ENCODE assay signal across 8 cellular contexts in the genomic region with DNA sequence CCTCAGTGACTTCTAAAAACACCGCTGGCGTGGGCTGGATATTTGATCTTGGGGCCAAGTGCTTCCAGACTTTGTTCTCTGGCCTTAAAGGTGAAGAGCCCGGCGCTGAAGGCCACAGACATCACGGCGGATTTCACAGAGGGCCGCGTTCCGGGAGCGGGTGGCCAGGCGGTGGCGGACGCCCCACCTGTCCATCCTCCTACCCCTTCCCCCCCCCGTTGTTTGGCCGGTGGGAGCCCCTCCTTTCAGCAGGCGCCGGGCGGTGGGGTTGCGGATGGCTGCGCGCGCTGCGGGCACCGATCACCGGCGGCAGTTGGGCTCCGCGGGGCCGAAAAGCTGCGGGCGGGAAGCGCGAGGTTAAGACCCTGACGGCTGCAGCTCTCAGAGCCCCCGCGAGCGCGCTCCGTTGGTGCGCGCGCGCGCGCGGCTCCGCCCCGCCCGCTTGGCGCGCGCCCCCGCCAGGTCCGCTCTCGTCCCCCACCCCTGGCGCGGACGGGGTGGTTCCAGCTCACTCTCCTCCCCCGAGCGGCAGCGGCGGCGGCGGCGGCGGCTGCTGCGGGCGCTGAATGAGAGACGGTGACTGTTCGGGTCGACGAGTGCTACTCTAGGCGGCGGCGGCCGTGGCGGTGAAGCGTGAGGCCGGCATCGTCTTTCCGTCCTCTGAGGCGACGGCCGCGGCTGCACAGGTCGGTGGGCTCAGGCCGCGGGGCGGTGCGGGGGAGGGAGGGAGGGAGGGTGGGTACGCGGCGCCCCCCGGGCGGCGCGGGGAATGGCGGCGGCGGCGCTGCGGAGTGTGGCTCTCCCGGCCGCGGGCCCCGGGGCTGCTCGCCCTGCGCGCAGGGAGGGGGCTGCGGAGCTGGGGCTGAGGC. TPM values are rescaled to one million over a fixed set of nuclear protein-coding genes. Genes with fewer than 3 reads are reported as not detected.
DNase-seq lines count a peak whose midpoint lies in the region; ATAC-seq and TF ChIP-seq lines count a peak whose summit lies in the region.

Gene RALGPS2, plus strand, starts transcription at position 511 of the 869 bp plus-strand sequence. CDS start 51,521 bp downstream, outside the sequence.

- no peaks in the 10 kb centered on the region for H4K20me1 ChIP-seq in PC-9 (ENCODE audit: insufficient read depth)

- H3K27ac ChIP-seq in HL-60 (replicated peaks) (peak within 1 kb of the TSS; percentile 75), PC-9 (peak within 1 kb of the TSS; percentile 83)

- CTCF ChIA-PET in PC-9 (lab: Charles Lee): interaction anchor here (0.6 to 0.7 kb wide), 2 partner anchors 116 to 188 kb away, joined by 4 to 8 read pairs; no protein-coding TSS in a partner anchor

- H3K9me3 ChIP-seq in PC-9 (ENCODE audit: insufficient read depth, low read depth): no peaks in the 10 kb centered on the region

- H3K36me3 Mint-ChIP-seq in activated T-helper 2 cell treated with anti-CD3 and anti-CD28 coated beads, Interferon-gamma antibody, Interleukin-2, Interleukin-4, amounts not matched to agents 10 μg/mL and 5 μg/mL and 100 μg/mL, durations not matched to agents 14 hours and 24 hours and 36 hours (ENCODE audit: low read depth): no peaks in the 10 kb centered on the region
- no peaks in the 10 kb centered on the region for H3K36me3 Mint-ChIP-seq in natural killer cell

- peaks cover 3% of the 10 kb centered on the region; the same call in 1 of the 2 replicates for H3K36me3 ChIP-seq in PC-9 (ENCODE audit: low read depth)

- no peaks in the 10 kb centered on the region for H3K9me3 Mint-ChIP-seq in activated T-helper 2 cell treated with anti-CD3 and anti-CD28 coated beads, Interferon-gamma antibody, Interleukin-2, Interleukin-4, amounts not matched to agents 10 μg/mL and 5 μg/mL and 100 μg/mL, durations not matched to agents 14 hours and 24 hours and 36 hours
- H3K9me3 Mint-ChIP-seq in natural killer cell: no peaks in the 10 kb centered on the region
- H3K9me3 Mint-ChIP-seq in stimulated activated naive CD8-positive, alpha-beta T cell treated with anti-CD3 and anti-CD28 coated beads, Interleukin-15, amount 100 ng/mL, for 72 hours: no peaks in the 10 kb centered on the region

- peak within 1 kb of the TSS; percentile 86 for H2AFZ ChIP-seq in PC-9

- peak within 1 kb of the TSS; percentile 93 for H3K4me2 ChIP-seq in PC-9

- H3K27me3 ChIP-seq in HL-60 (ENCODE audit: insufficient read depth, poor library complexity, severe bottlenecking) (no peaks in the 10 kb centered on the region), PC-9 (ENCODE audit: insufficient read depth, low read depth) (no peaks in the 10 kb centered on the region)

- DNase-seq in COLO668 (lab: John Stamatoyannopoulos, UW; ENCODE audit: unreplicated experiment) (peak; percentile 84), HL-60 (ENCODE audit: low read depth in 1 of 2, low spot score in 1 of 2) (peak; percentile 25 to 52), PC-9 (peak; percentile 57 to 65), fibroblast of mammary gland (ENCODE audit: low read depth) (peak; percentile 57), natural killer cell (peak; percentile 55)
- peak; percentile 58 for DNase-seq in activated T-helper 2 cell treated with anti-CD3 and anti-CD28 coated beads, Interferon-gamma antibody, Interleukin-2, Interleukin-4, amounts not matched to agents 10 μg/mL and 5 μg/mL and 100 μg/mL, durations not matched to agents 14 hours and 24 hours and 36 hours (ENCODE audit: low spot score)
- peak; percentile 59 to 65 for DNase-seq in stimulated activated naive CD8-positive, alpha-beta T cell treated with anti-CD3 and anti-CD28 coated beads, Interleukin-15, amount 100 ng/mL, for 72 hours

- TF ChIP-seq CTCF in HL-60 (IDR thresholded peaks at IDR 0.05; ENCODE audit: insufficient read depth, low read length) (no peak), PC-9 (conservative IDR thresholded peaks at IDR 0.05) (no peak), fibroblast of mammary gland (conservative IDR thresholded peaks at IDR 0.05; ENCODE audit: control insufficient read depth, insufficient read depth, low read depth, low read length) (no peak), natural killer cell (IDR thresholded peaks at IDR 0.05) (no peak)

- H3K27me3 Mint-ChIP-seq in activated T-helper 2 cell treated with anti-CD3 and anti-CD28 coated beads, Interferon-gamma antibody, Interleukin-2, Interleukin-4, amounts not matched to agents 10 μg/mL and 5 μg/mL and 100 μg/mL, durations not matched to agents 14 hours and 24 hours and 36 hours (ENCODE audit: low read depth): peaks cover 39% of the 10 kb centered on the region
- no peaks in the 10 kb centered on the region for H3K27me3 Mint-ChIP-seq in natural killer cell (ENCODE audit: low read depth in 2 of 2)
- H3K27me3 Mint-ChIP-seq in stimulated activated naive CD8-positive, alpha-beta T cell treated with anti-CD3 and anti-CD28 coated beads, Interleukin-15, amount 100 ng/mL, for 72 hours: no peaks in the 10 kb centered on the region

- H3K4me3 Mint-ChIP-seq in activated T-helper 2 cell treated with anti-CD3 and anti-CD28 coated beads, Interferon-gamma antibody, Interleukin-2, Interleukin-4, amounts not matched to agents 10 μg/mL and 5 μg/mL and 100 μg/mL, durations not matched to agents 14 hours and 24 hours and 36 hours (ENCODE audit: low read depth): peak within 1 kb of the TSS; percentile 80
- peak within 1 kb of the TSS; percentile 92 for H3K4me3 Mint-ChIP-seq in natural killer cell
- peak within 1 kb of the TSS; percentile 81 to 90 for H3K4me3 Mint-ChIP-seq in stimulated activated naive CD8-positive, alpha-beta T cell treated with anti-CD3 and anti-CD28 coated beads, Interleukin-15, amount 100 ng/mL, for 72 hours

- peak within 1 kb of the TSS; percentile 28 for H3K27ac Mint-ChIP-seq in activated T-helper 2 cell treated with anti-CD3 and anti-CD28 coated beads, Interferon-gamma antibody, Interleukin-2, Interleukin-4, amounts not matched to agents 10 μg/mL and 5 μg/mL and 100 μg/mL, durations not matched to agents 14 hours and 24 hours and 36 hours
- peak within 1 kb of the TSS; percentile 70 to 77 for H3K27ac Mint-ChIP-seq in natural killer cell
- H3K27ac Mint-ChIP-seq in stimulated activated naive CD8-positive, alpha-beta T cell treated with anti-CD3 and anti-CD28 coated beads, Interleukin-15, amount 100 ng/mL, for 72 hours: peak within 1 kb of the TSS; percentile 7 to 40

- H3F3A ChIP-seq in PC-9 (ENCODE audit: insufficient read depth, low read depth): peaks cover 12% of the 10 kb centered on the region

- POLR2A ChIA-PET in PC-9 (lab: Charles Lee; ENCODE audit: unreplicated experiment): interaction anchor here (0.6 to 1.1 kb wide), 12 partner anchors 15 to 1266 kb away, joined by 3 to 13 read pairs (median 5); no protein-coding TSS in a partner anchor

- intact Hi-C loops in PC-9 (cut with micrococcal nuclease; ENCODE audit: unreplicated experiment): loop anchor here (5.0 kb wide), 2 partner anchors 68 to 292 kb away; no protein-coding TSS in a partner anchor
- intact Hi-C loops in activated T-helper 2 cell treated with anti-CD3 and anti-CD28 coated beads, Interferon-gamma antibody, Interleukin-2, Interleukin-4, amounts not matched to agents 10 μg/mL and 5 μg/mL and 100 μg/mL, durations not matched to agents 14 hours and 24 hours and 36 hours (cut with micrococcal nuclease): no loop called here
- intact Hi-C loops in natural killer cell (cut with micrococcal nuclease): loop anchor here (5.0 kb wide), 1 partner anchor 642 kb away; the partner anchor contains the start of gene AXDND1

- H3K4me3 ChIP-seq in HL-60 (replicated peaks; ENCODE audit: insufficient read depth, low read length) (peak within 1 kb of the TSS; percentile 79), PC-9 (peak within 1 kb of the TSS; percentile 84), fibroblast of mammary gland (ENCODE audit: control insufficient read depth, low read depth, low read length) (peak within 1 kb of the TSS; percentile 82)

- peak; percentile 58 for ATAC-seq in GM19463 (IDR thresholded peaks at IDR 0.05; ENCODE audit: unreplicated experiment)
- peak; percentile 80 to 88 (median 85) for ATAC-seq in natural killer cell
- peak; percentile 83 for ATAC-seq in stimulated activated naive CD8-positive, alpha-beta T cell treated with anti-CD3 and anti-CD28 coated beads, Interleukin-15, amount 100 ng/mL, for 72 hours

- H3K4me1 Mint-ChIP-seq in activated T-helper 2 cell treated with anti-CD3 and anti-CD28 coated beads, Interferon-gamma antibody, Interleukin-2, Interleukin-4, amounts not matched to agents 10 μg/mL and 5 μg/mL and 100 μg/mL, durations not matched to agents 14 hours and 24 hours and 36 hours (ENCODE audit: low read depth): peaks cover 12% of the 10 kb centered on the region
- H3K4me1 Mint-ChIP-seq in natural killer cell: peaks cover 7 to 15% of the 10 kb centered on the region in 2 donors
- peaks cover 23% of the 10 kb centered on the region for H3K4me1 Mint-ChIP-seq in stimulated activated naive CD8-positive, alpha-beta T cell treated with anti-CD3 and anti-CD28 coated beads, Interleukin-15, amount 100 ng/mL, for 72 hours

- H3K4me1 ChIP-seq in PC-9 (replicated peaks; ENCODE audit: insufficient read depth): peaks cover 36% of the 10 kb centered on the region

- H3K79me2 ChIP-seq in PC-9 (ENCODE audit: low read depth): peaks cover 43% of the 10 kb centered on the region

- no peaks in the 10 kb centered on the region for H3K9me2 ChIP-seq in PC-9 (ENCODE audit: insufficient read depth)

- BruUV-seq in PC-9 (replicated peaks; lab: Mats Ljungman, UMichigan): no TSS peak

RNA-seq across cellular contexts. Expression of gene RALGPS2, which starts in this region (rescaled TPM):
- total RNA-seq in PC-9 (2021): 49.8 and 62.4 TPM in 2 replicates
- 1.9 and 2.2 TPM in 2 replicates for total RNA-seq in activated T-helper 2 cell treated with anti-CD3 and anti-CD28 coated beads, Interferon-gamma antibody, Interleukin-2, Interleukin-4, amounts not matched to agents 10 μg/mL and 5 μg/mL and 100 μg/mL, durations not matched to agents 14 hours and 24 hours and 36 hours
- total RNA-seq in natural killer cell: 10 to 100 TPM; 11.1 to 12.4 (median 11.8) TPM

Comparison
In these comparisons a context has a peak if more than half of its experiments do, and no peak if none do; other contexts are left out.
1. Peak in every context shown above with its lines: DNase-seq, ATAC-seq, H3K4me3 ChIP-seq and H3K27ac ChIP-seq.
2. H3K27ac Mint-ChIP-seq: peak in every context shown above with its lines; median percentile 74 in natural killer cell; 28 in activated T-helper 2 cell treated with anti-CD3 and anti-CD28 coated beads, Interferon-gamma antibody, Interleukin-2, Interleukin-4, amounts not matched to agents 10 μg/mL and 5 μg/mL and 100 μg/mL, durations not matched to agents 14 hours and 24 hours and 36 hours; 24 in stimulated activated naive CD8-positive, alpha-beta T cell treated with anti-CD3 and anti-CD28 coated beads, Interleukin-15, amount 100 ng/mL, for 72 hours.